21 cellular contexts compared by ENCODE assay signal in the genomic region with DNA sequence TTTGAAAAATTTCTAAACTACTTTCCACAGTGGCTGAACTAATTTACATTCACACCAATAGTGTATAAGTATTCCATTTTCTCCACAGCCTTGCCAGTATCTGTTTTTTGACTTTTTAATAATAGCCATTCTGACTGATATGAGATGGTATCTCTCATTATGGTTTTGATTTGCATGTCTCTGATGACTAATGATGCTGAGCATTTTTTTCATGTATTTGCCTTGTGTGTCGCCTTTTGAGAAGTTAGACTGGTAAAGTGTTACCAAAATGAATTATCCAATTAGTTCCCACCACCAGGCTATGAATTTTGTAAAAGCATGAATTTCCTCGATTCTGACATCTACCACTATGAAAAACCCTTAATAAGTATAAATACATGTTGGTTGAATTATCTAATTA.
A peak's percentile ranks its signal among the peaks of the same experiment; 100 is the strongest.
DNase-seq lines count a peak whose midpoint lies in the region; ATAC-seq, FAIRE-seq and TF ChIP-seq lines count a peak whose summit lies in the region.
"Had no signal": no experiment of that assay in that cellular context is flagged by ENCODE, and none has a peak within 500 bp of the region (broad histone marks: within the 10 kb centered on the region; RNA-seq: fewer than 3 reads in every experiment).

No MANE protein-coding gene starts in this region.

- H3K4me3 ChIP-seq in HUES64 (ENCODE audit: low read length): no peak overlapping the region
- H3K4me3 ChIP-seq in bronchial epithelial cell (ENCODE audit: low read depth, low read length): no peak overlapping the region
- H3K4me3 ChIP-seq in keratinocyte (ENCODE audit: control insufficient read depth in 2 of 3, extremely low read depth in 1 of 3, insufficient read depth in 2 of 3, low read depth in 1 of 3, low read length in 3 of 3): peak overlapping the region in 1 of 3 experiments; percentile 39
- no peak overlapping the region for H3K4me3 ChIP-seq in transverse colon
- H3K4me3 ChIP-seq: heart left ventricle, left ventricle myocardium inferior, Peyer's patch, vagina had no signal

- no peak overlapping the region for H3K4me3 Mint-ChIP-seq in endothelial cell (ENCODE audit: unreplicated experiment)
- H3K4me3 Mint-ChIP-seq: activated naive CD8-positive, alpha-beta T cell; CD4-positive, alpha-beta memory T cell; nephron progenitor cell; T-helper 17 cell had no signal

- no peaks in the 10 kb centered on the region for H3K9me3 Mint-ChIP-seq in endothelial cell (ENCODE audit: unreplicated experiment)
- H3K9me3 Mint-ChIP-seq: activated T-helper 17 cell treated with anti-CD3 and anti-CD28 coated beads, Interleukin-2, amount 50 U/mL, for 72 hours; CD4-positive, alpha-beta memory T cell; nephron progenitor cell had no signal

- H3K27me3 ChIP-seq in HUES64 (ENCODE audit: insufficient read depth, low read length) (no peaks in the 10 kb centered on the region), bronchial epithelial cell (ENCODE audit: control insufficient read depth, insufficient read depth, low read length) (no peaks in the 10 kb centered on the region), keratinocyte (ENCODE audit: control insufficient read depth, extremely low read depth, insufficient read depth, low read length) (no peaks in the 10 kb centered on the region), transverse colon (no peaks in the 10 kb centered on the region)
- H3K27me3 ChIP-seq: heart left ventricle, Peyer's patch, vagina had no signal

- dilution Hi-C loops in keratinocyte (cut with MboI; ENCODE audit: extremely low pct_ligation_motif_present, low sequenced_read_pairs): no loop called here

- H3K9me3 ChIP-seq in HUES64 (ENCODE audit: insufficient read depth, low read depth, low read length): no peaks in the 10 kb centered on the region
- H3K9me3 ChIP-seq in keratinocyte (ENCODE audit: control insufficient read depth, low read depth, low read length): no peaks in the 10 kb centered on the region
- no peaks in the 10 kb centered on the region for H3K9me3 ChIP-seq in transverse colon
- H3K9me3 ChIP-seq: heart left ventricle, left ventricle myocardium inferior, Peyer's patch, vagina had no signal

- H2AFZ ChIP-seq in keratinocyte (ENCODE audit: control insufficient read depth, low read length): peak overlapping the region; percentile 20

- TF ChIP-seq POLR2A in transverse colon (IDR thresholded peaks at IDR 0.05): no peak

- no peak overlapping the region for H3K27ac Mint-ChIP-seq in endothelial cell (ENCODE audit: unreplicated experiment)
- H3K27ac Mint-ChIP-seq: activated naive CD8-positive, alpha-beta T cell; activated T-helper 17 cell treated with anti-CD3 and anti-CD28 coated beads, Interleukin-2, amount 50 U/mL, for 72 hours; CD4-positive, alpha-beta memory T cell; nephron progenitor cell; T-helper 17 cell had no signal

- no peaks in the 10 kb centered on the region for H3K27me3 Mint-ChIP-seq in endothelial cell (ENCODE audit: unreplicated experiment)

- DNase-seq in bronchial epithelial cell (ENCODE audit: low read depth) (peak; percentile 73), keratinocyte (ENCODE audit: low read depth, low spot score) (no peak), transverse colon (no peak), KG1 (lab: John Stamatoyannopoulos, UW) (no peak), endothelial cell (ENCODE audit: low spot score) (no peak)
- DNase-seq: CD4-positive, alpha-beta memory T cell; effector memory CD4-positive, alpha-beta T cell; heart left ventricle; left ventricle myocardium inferior; NCI-H1105; NCI-H2107; nephron progenitor cell; Peyer's patch; posterior cingulate gyrus; T-helper 17 cell had no signal

- no peaks in the 10 kb centered on the region for H4K20me1 ChIP-seq in keratinocyte (ENCODE audit: control insufficient read depth, extremely low read depth, insufficient read depth, low read length)

- no peaks in the 10 kb centered on the region for H3K79me2 ChIP-seq in keratinocyte (ENCODE audit: control insufficient read depth, insufficient read depth, low read length)

- H3K27ac ChIP-seq in HUES64 (ENCODE audit: low read depth, low read length): peak overlapping the region; percentile 89
- H3K27ac ChIP-seq in keratinocyte (ENCODE audit: control insufficient read depth, insufficient read depth, low read length): peak overlapping the region; percentile 56
- peak overlapping the region in 3 of 4 donors; percentile 36 to 67 (median 51) for H3K27ac ChIP-seq in transverse colon
- H3K27ac ChIP-seq: left ventricle myocardium inferior, vagina had no signal

- peaks cover 4% of the 10 kb centered on the region for H3K4me1 Mint-ChIP-seq in endothelial cell (ENCODE audit: unreplicated experiment)

- H3K9ac ChIP-seq in HUES64 (ENCODE audit: low read depth, low read length) (no peak overlapping the region; the same call in 1 of the 2 replicates), keratinocyte (ENCODE audit: control insufficient read depth, extremely low read depth, insufficient read depth, low read length) (no peak overlapping the region)

- no peaks in the 10 kb centered on the region for H3K36me3 ChIP-seq in HUES64 (ENCODE audit: insufficient read depth, low read length)
- no peaks in the 10 kb centered on the region for H3K36me3 ChIP-seq in bronchial epithelial cell (ENCODE audit: control insufficient read depth, insufficient read depth, low read length)
- no peaks in the 10 kb centered on the region for H3K36me3 ChIP-seq in keratinocyte (ENCODE audit: control insufficient read depth in 2 of 2, extremely low read depth in 1 of 2, insufficient read depth in 2 of 2, low read length in 2 of 2)
- no peaks in the 10 kb centered on the region for H3K36me3 ChIP-seq in transverse colon
- H3K36me3 ChIP-seq: heart left ventricle, left ventricle myocardium inferior, Peyer's patch, vagina had no signal

- in situ Hi-C loops in transverse colon (cut with MboI; ENCODE audit: low pct_ligation_motif_present in 1 of 4, low pct_unique_long_range_greater_than_20kb in 1 of 4, low sequenced_read_pairs in 3 of 4): no loop called here

- TF ChIP-seq CTCF in bronchial epithelial cell (IDR thresholded peaks at IDR 0.05; ENCODE audit: insufficient read depth, low read length, severe bottlenecking) (no peak), keratinocyte (optimal IDR thresholded peaks at IDR 0.05 in 1 of 3, IDR thresholded peaks at IDR 0.05 in 1 of 3, conservative IDR thresholded peaks at IDR 0.05 in 1 of 3; ENCODE audit: extremely low read depth in 1 of 3, insufficient read depth in 2 of 3, low read length in 3 of 3) (no peak), transverse colon (IDR thresholded peaks at IDR 0.05) (no peak), endothelial cell (IDR thresholded peaks at IDR 0.05; ENCODE audit: unreplicated experiment) (no peak)

- H3K9me1 ChIP-seq in keratinocyte (ENCODE audit: control insufficient read depth, extremely low read depth, insufficient read depth, low read length): no peaks in the 10 kb centered on the region

- TF ChIP-seq EP300 in transverse colon (IDR thresholded peaks at IDR 0.05; ENCODE audit: low read depth): no peak

- H3K4me1 ChIP-seq in HUES64 (ENCODE audit: insufficient read depth, low read length) (peaks cover 67% of the 10 kb centered on the region), keratinocyte (ENCODE audit: control insufficient read depth, extremely low read depth, insufficient read depth, low read length) (peaks cover 22% of the 10 kb centered on the region), transverse colon (peaks cover 6 to 20% (median 10%) of the 10 kb centered on the region in 4 donors)
- H3K4me1 ChIP-seq: Peyer's patch had no signal

- no peak for ATAC-seq in HG02884 (IDR thresholded peaks at IDR 0.05; ENCODE audit: unreplicated experiment)
- ATAC-seq: heart left ventricle, T-helper 17 cell had no signal

- FAIRE-seq in bronchial epithelial cell (lab: Jason Lieb, UNC): no peak
- no peak for FAIRE-seq in keratinocyte (lab: Jason Lieb, UNC)
- FAIRE-seq: G401.6 had no signal

- no peaks in the 10 kb centered on the region for H3K36me3 Mint-ChIP-seq in endothelial cell (ENCODE audit: low read depth, unreplicated experiment)
- H3K36me3 Mint-ChIP-seq: activated naive CD8-positive, alpha-beta T cell; CD4-positive, alpha-beta memory T cell had no signal

- intact Hi-C loops in transverse colon (cut with DNase I; ENCODE audit: low total_unique reads): no loop called here

- peak overlapping the region; percentile 45 for H3K4me2 ChIP-seq in keratinocyte (ENCODE audit: control insufficient read depth, extremely low read depth, insufficient read depth, low read depth, low read length)

- 100% methylated on average over 1 of the region's 2 CpGs for WGBS in HUES64
- 69 to 77% methylated on average over 2 of the region's 2 CpGs for WGBS in transverse colon (ENCODE audit: low coverage in 1 of 2), 2 donors
